Comparison of ENCODE assay signal across 10 cellular contexts in genomic region chr1:167904641-167905040, GRCh38. TPM values are rescaled to one million over a fixed set of nuclear protein-coding genes. Genes with fewer than 3 reads are reported as not detected.
DNase-seq lines count a peak whose midpoint lies in the region; ATAC-seq lines count a peak whose summit lies in the region.
"Had no signal": no experiment of that assay in that cellular context is flagged by ENCODE, and none has a peak within 500 bp of the region (broad histone marks: within the 10 kb centered on the region; RNA-seq: fewer than 3 reads in every experiment).

No MANE protein-coding gene starts in this region.

- H4K91ac ChIP-seq in mesenchymal stem cell (ENCODE audit: low read length), result no peak overlapping the region

- peak overlapping the region in 1 of 2 experiments; percentile 28 for H2BK12ac ChIP-seq in mesenchymal stem cell (ENCODE audit: low read length in 2 of 2)

- no peak overlapping the region for H4K8ac ChIP-seq in mesenchymal stem cell (ENCODE audit: low read length)

- H3K36me3 ChIP-seq in MG63 (no peaks in the 10 kb centered on the region), mesenchymal stem cell (ENCODE audit: control insufficient read depth in 1 of 2, insufficient read depth in 2 of 2, low read depth in 1 of 2, low read length in 2 of 2) (no peaks in the 10 kb centered on the region)

- H3K9me3 Mint-ChIP-seq in activated T-cell treated with anti-CD3 and anti-CD28 coated beads, Interleukin-2, amount 50 U/mL, for 72 hours, result no peaks in the 10 kb centered on the region
- H3K9me3 Mint-ChIP-seq: effector memory CD8-positive, alpha-beta T cell had no signal

- WGBS in mesenchymal stem cell, result 0% methylated on average over 3 of the region's 3 CpGs

- H3K27me3 ChIP-seq in MG63 (no peaks in the 10 kb centered on the region), mesenchymal stem cell (ENCODE audit: control insufficient read depth in 1 of 2, insufficient read depth in 1 of 2, low read length in 2 of 2) (no peaks in the 10 kb centered on the region)

- no peak overlapping the region for H2BK5ac ChIP-seq in mesenchymal stem cell (ENCODE audit: low read depth, low read length, poor library complexity, severe bottlenecking)

- no peak overlapping the region for H3K23ac ChIP-seq in mesenchymal stem cell (ENCODE audit: low read length in 2 of 2)

- no peak for ATAC-seq in HG02981 (IDR thresholded peaks at IDR 0.05; ENCODE audit: unreplicated experiment)
- ATAC-seq in activated T-cell treated with anti-CD3 and anti-CD28 coated beads, Interleukin-2, amount 50 U/mL, for 72 hours (replicated peaks in 1 of 2), result no peak
- ATAC-seq: effector memory CD8-positive, alpha-beta T cell had no signal

- H3K4me1 ChIP-seq in mesenchymal stem cell (ENCODE audit: control insufficient read depth, insufficient read depth, low read depth, low read length), result peaks cover 3% of the 10 kb centered on the region

- H3K4me1 Mint-ChIP-seq in activated T-cell treated with anti-CD3 and anti-CD28 coated beads, Interleukin-2, amount 50 U/mL, for 72 hours (ENCODE audit: low read depth), result no peaks in the 10 kb centered on the region

- no peak overlapping the region for H3K4me2 ChIP-seq in mesenchymal stem cell (ENCODE audit: low read length, poor library complexity, severe bottlenecking)

- H2BK120ac ChIP-seq in mesenchymal stem cell (ENCODE audit: low read depth, low read length), result no peak overlapping the region

- no peak overlapping the region for H2AK5ac ChIP-seq in mesenchymal stem cell (ENCODE audit: low read length, severe bottlenecking)

- peak overlapping the region; percentile 5 for H3K27ac ChIP-seq in mesenchymal stem cell (ENCODE audit: low read length, poor library complexity, severe bottlenecking)

- H2BK15ac ChIP-seq in mesenchymal stem cell (ENCODE audit: low read depth, poor library complexity, severe bottlenecking), result no peak overlapping the region

- DNase-seq in COLO668 (lab: John Stamatoyannopoulos, UW; ENCODE audit: unreplicated experiment) (peak; percentile 54), MG63 (peak; percentile 70), brain pericyte (ENCODE audit: low read depth, low spot score) (peak; percentile 47), mesenchymal stem cell (peak; percentile 90), hypothalamus (lab: John Stamatoyannopoulos, UW) (no peak)
- no peak for DNase-seq in activated naive CD4-positive, alpha-beta T cell treated with anti-CD3 and anti-CD28 coated beads, Interleukin-2, amount 50 U/mL, for 16 hours
- DNase-seq in activated T-cell treated with anti-CD3 and anti-CD28 coated beads, Interleukin-2, amount 50 U/mL, for 72 hours, result no peak
- DNase-seq: effector memory CD8-positive, alpha-beta T cell had no signal

- H3K14ac ChIP-seq in mesenchymal stem cell (ENCODE audit: low read length in 2 of 2), result no peak overlapping the region

- H3K4me3 ChIP-seq in MG63, result no peak overlapping the region
- H3K4me3 ChIP-seq in mesenchymal stem cell (ENCODE audit: insufficient read depth in 1 of 2, low read depth in 1 of 2, low read length in 2 of 2), result no peak overlapping the region

- no peak overlapping the region for H3K27ac Mint-ChIP-seq in activated T-cell treated with anti-CD3 and anti-CD28 coated beads, Interleukin-2, amount 50 U/mL, for 72 hours
- H3K27ac Mint-ChIP-seq: effector memory CD8-positive, alpha-beta T cell had no signal

- no peak overlapping the region for H3K4ac ChIP-seq in mesenchymal stem cell (ENCODE audit: low read depth in 1 of 2, low read length in 2 of 2)

- no peaks in the 10 kb centered on the region for H3K79me1 ChIP-seq in mesenchymal stem cell (replicated peaks; ENCODE audit: low read length, poor library complexity, severe bottlenecking)

- no peak overlapping the region for H3K9ac ChIP-seq in mesenchymal stem cell (ENCODE audit: low read length)

- H3K36me3 Mint-ChIP-seq in activated T-cell treated with anti-CD3 and anti-CD28 coated beads, Interleukin-2, amount 50 U/mL, for 72 hours (ENCODE audit: insufficient read depth in 2 of 2), result peaks cover 0 to 2% of the 10 kb centered on the region in 2 donors

- peaks cover 2% of the 10 kb centered on the region for H3K27me3 Mint-ChIP-seq in activated T-cell treated with anti-CD3 and anti-CD28 coated beads, Interleukin-2, amount 50 U/mL, for 72 hours (ENCODE audit: low read depth)

- H3K18ac ChIP-seq in mesenchymal stem cell (ENCODE audit: low read depth in 1 of 2, low read length in 2 of 2), result peak overlapping the region in 1 of 2 experiments; percentile 59

- H3K4me3 Mint-ChIP-seq in activated T-cell treated with anti-CD3 and anti-CD28 coated beads, Interleukin-2, amount 50 U/mL, for 72 hours, result no peak overlapping the region
- H3K4me3 Mint-ChIP-seq: effector memory CD8-positive, alpha-beta T cell had no signal

- H3K9me3 ChIP-seq in MG63 (no peaks in the 10 kb centered on the region), mesenchymal stem cell (ENCODE audit: control insufficient read depth, low read length) (peaks cover 2% of the 10 kb centered on the region)

- no peak overlapping the region for H2AFZ ChIP-seq in mesenchymal stem cell (ENCODE audit: low read depth, low read length)

RNA-seq across cellular contexts. Expression of gene ADCY10, which starts 9.3 kb away (rescaled TPM):
- total RNA-seq in MG63 (2014; rRNA removed; shearing (Covaris generic); ENCODE audit: low replicate concordance), result 0.13 TPM in 1 of 2 replicates, not detected in the other
- polyA plus RNA-seq in mesenchymal stem cell (2013, experiment 1 of 2), result not detected
- not detected for polyA plus RNA-seq in mesenchymal stem cell (2013, experiment 2 of 2)
- under 1 TPM; 0.07 to 0.12 TPM for total RNA-seq in activated T-cell treated with anti-CD3 and anti-CD28 coated beads, Interleukin-2, amount 50 U/mL, for 72 hours
- total RNA-seq: activated CD8-positive, alpha-beta memory T cell treated with anti-CD3 and anti-CD28 coated beads for 36 hours had no signal

RNA-seq across cellular contexts. Expression of gene DCAF6, which starts 31.8 kb away (rescaled TPM):
- total RNA-seq in MG63 (2014; rRNA removed; shearing (Covaris generic); ENCODE audit: low replicate concordance), result 70.1 and 99.3 TPM in 2 replicates
- 49.1 TPM for polyA plus RNA-seq in mesenchymal stem cell (2013, experiment 1 of 2)
- 50.1 TPM for polyA plus RNA-seq in mesenchymal stem cell (2013, experiment 2 of 2)
- total RNA-seq in activated T-cell treated with anti-CD3 and anti-CD28 coated beads, Interleukin-2, amount 50 U/mL, for 72 hours, result 10 to 100 TPM; 33.2 to 35.0 TPM

RNA-seq across cellular contexts. Expression of gene MPC2, which starts 32.2 kb away (rescaled TPM):
- 165 and 172 TPM in 2 replicates for total RNA-seq in MG63 (2014; rRNA removed; shearing (Covaris generic); ENCODE audit: low replicate concordance)
- polyA plus RNA-seq in mesenchymal stem cell (2013, experiment 1 of 2), result 44.5 TPM
- polyA plus RNA-seq in mesenchymal stem cell (2013, experiment 2 of 2), result 47.9 TPM
- 10 to 100 TPM; 66.3 to 71.6 TPM for total RNA-seq in activated T-cell treated with anti-CD3 and anti-CD28 coated beads, Interleukin-2, amount 50 U/mL, for 72 hours

Comparison
In these comparisons a context has a peak if more than half of its experiments do, and no peak if none do; other contexts are left out.
1. DNase-seq: peak in COLO668 (single experiment), MG63 (single experiment), brain pericyte (single experiment) and mesenchymal stem cell (single experiment); none in activated naive CD4-positive, alpha-beta T cell treated with anti-CD3 and anti-CD28 coated beads, Interleukin-2, amount 50 U/mL, for 16 hours (single experiment), hypothalamus (0 of 51) and activated T-cell treated with anti-CD3 and anti-CD28 coated beads, Interleukin-2, amount 50 U/mL, for 72 hours (0 of 2).